ENCODE assay signal across 24 cellular contexts in genomic region chr14:24252289-24253124, GRCh38. TPM values are rescaled to one million over a fixed set of nuclear protein-coding genes. Genes with fewer than 3 reads are reported as not detected.
DNase-seq lines count a peak whose midpoint lies in the region; ATAC-seq, FAIRE-seq and TF ChIP-seq lines count a peak whose summit lies in the region.
"Had no signal": no experiment of that assay in that cellular context is flagged by ENCODE, and none has a peak within 500 bp of the region (broad histone marks: within the 10 kb centered on the region; RNA-seq: fewer than 3 reads in every experiment).

No MANE protein-coding gene starts in this region.

- CTCF ChIA-PET in Caco-2 (lab: Charles Lee): interaction anchor here (0.7 to 2.9 kb wide), 7 partner anchors 9 to 179 kb away, joined by 3 to 16 read pairs (median 6); partner anchors contain the start of genes CIDEB, RABGGTA and TINF2
- CTCF ChIA-PET in RWPE1 (lab: Yijun Ruan, JAX): interaction anchor here (1.0 to 1.9 kb wide), 2 partner anchors 45 to 56 kb away, joined by 7 to 8 read pairs; partner anchors contain the start of gene CIDEB

- no peaks in the 10 kb centered on the region for H3K36me3 Mint-ChIP-seq in Caco-2 (ENCODE audit: insufficient read depth, unreplicated experiment)

- no peak for TF ChIP-seq CTCF in Caco-2 (IDR thresholded peaks at IDR 0.05; ENCODE audit: insufficient read depth in 1 of 2, low read depth in 1 of 2, low read length in 1 of 2, severe bottlenecking in 1 of 2, unreplicated experiment in 1 of 2)
- no peak for TF ChIP-seq CTCF in RWPE1 (conservative IDR thresholded peaks at IDR 0.05; ENCODE audit: low read depth)

- H3K27ac Mint-ChIP-seq in Caco-2 (ENCODE audit: unreplicated experiment): no peak overlapping the region
- H3K27ac Mint-ChIP-seq: B cell, GM23338 had no signal

- H3K4me3 ChIP-seq in Caco-2 (ENCODE audit: low read depth, low read length) (no peak overlapping the region), SJCRH30 (no peak overlapping the region)
- H3K4me3 ChIP-seq: GM23338 had no signal

- H3K27ac ChIP-seq in RWPE1 (peak overlapping the region; percentile 50), SJCRH30 (no peak overlapping the region)

- FAIRE-seq in HTR-8/SVneo (lab: Jason Lieb, UNC): no peak
- FAIRE-seq: A204.1, D721Med had no signal

- no peaks in the 10 kb centered on the region for H3K9me3 ChIP-seq in Caco-2
- H3K9me3 ChIP-seq in SJCRH30 (replicated peaks): no peaks in the 10 kb centered on the region

- H3K9me3 Mint-ChIP-seq in Caco-2 (ENCODE audit: unreplicated experiment): no peaks in the 10 kb centered on the region
- H3K9me3 Mint-ChIP-seq: CD14-positive monocyte, GM23338 had no signal

- no peaks in the 10 kb centered on the region for H3K4me1 Mint-ChIP-seq in Caco-2 (ENCODE audit: low read depth, unreplicated experiment)
- H3K4me1 Mint-ChIP-seq: GM23338 had no signal

- no peaks in the 10 kb centered on the region for H3K27me3 ChIP-seq in Caco-2 (replicated peaks; ENCODE audit: control insufficient read depth, insufficient read depth, low read length)
- H3K27me3 ChIP-seq in SJCRH30: peaks cover 4% of the 10 kb centered on the region; the same call in 1 of the 2 replicates

- no TSS peak for BruUV-seq in Caco-2 (replicated peaks; lab: Mats Ljungman, UMichigan)

- POLR2A ChIA-PET in Caco-2 (lab: Charles Lee): interaction anchor here (0.7 to 1.0 kb wide), 3 partner anchors 10 to 1075 kb away, joined by 3 to 6 read pairs (median 4); partner anchors contain the start of genes CHMP4A and TINF2
- POLR2A ChIA-PET in RWPE1 (lab: Yijun Ruan, JAX; ENCODE audit: low non-redundant PET): no interaction called here

- DNase-seq in Caco-2: peak; percentile 52 to 54
- DNase-seq in RWPE1 (ENCODE audit: low spot score): no peak
- DNase-seq in kidney tubule cell (ENCODE audit: low spot score): peak; percentile 30
- peak; percentile 50 for DNase-seq in posterior vena cava (ENCODE audit: low spot score)
- no peak for DNase-seq in HTR-8/SVneo (ENCODE audit: insufficient read length, low spot score)
- DNase-seq in SJCRH30: no peak
- no peak for DNase-seq in SHP77 (lab: John Stamatoyannopoulos, UW)
- DNase-seq: DMS53; GF-D8; KBM-7; MM.1S; NCI-H1092; NCI-H1436; NCI-H1930; NCI-H345; NCI-H524; NCI-H774; NK-92 treated with Interleukin-12 subunit alpha and Interleukin-12 subunit beta, amount 100 ng/mL, for 24 hours had no signal

- H3K27me3 Mint-ChIP-seq in Caco-2 (ENCODE audit: insufficient read depth, unreplicated experiment): no peaks in the 10 kb centered on the region
- H3K27me3 Mint-ChIP-seq: B cell had no signal

- H3K36me3 ChIP-seq in Caco-2 (ENCODE audit: control insufficient read depth, insufficient read depth, low read length): no peaks in the 10 kb centered on the region; the same call in 1 of the 2 replicates
- no peaks in the 10 kb centered on the region for H3K36me3 ChIP-seq in SJCRH30

- no peak for ATAC-seq in HG02678 (IDR thresholded peaks at IDR 0.05; ENCODE audit: unreplicated experiment)

- no peak overlapping the region for H3K4me3 Mint-ChIP-seq in Caco-2 (ENCODE audit: unreplicated experiment)
- H3K4me3 Mint-ChIP-seq: B cell, CD14-positive monocyte, GM23338 had no signal

- H3K4me1 ChIP-seq in Caco-2 (peaks cover 13% of the 10 kb centered on the region), SJCRH30 (no peaks in the 10 kb centered on the region)

- intact Hi-C loops in Caco-2 (cut with micrococcal nuclease; ENCODE audit: unreplicated experiment) (no loop called here), posterior vena cava (cut with DNase I) (loop anchor here in 1 of 2 donors (10.0 kb wide), 1 partner anchor 52 kb away; the partner anchor contains the start of gene CIDEB)

RNA-seq across cellular contexts. Expression of gene TINF2, which starts 10.1 kb away (rescaled TPM):
- total RNA-seq in Caco-2 (2022) (33.4 and 34.4 TPM in 2 replicates), posterior vena cava (10 to 100 TPM; 77.8 to 85.1 TPM)
- total RNA-seq in SJCRH30 (2014; rRNA removed; shearing (Covaris generic)): 22.8 and 24.5 TPM in 2 replicates

RNA-seq across cellular contexts. Expression of gene TGM1, which starts 10.5 kb away (rescaled TPM):
- total RNA-seq in Caco-2 (2022) (5.9 and 6.1 TPM in 2 replicates), posterior vena cava (1 to 10 TPM in 1 of 2 donors, under 1 TPM in 1; 0.14 to 1.7 TPM)
- 0.05 and 0.20 TPM in 2 replicates for total RNA-seq in SJCRH30 (2014; rRNA removed; shearing (Covaris generic))

RNA-seq across cellular contexts. Expression of gene RABGGTA, which starts 18.9 kb away (rescaled TPM):
- total RNA-seq in Caco-2 (2022) (27.1 and 30.4 TPM in 2 replicates), posterior vena cava (10 to 100 TPM; 14.5 to 17.3 TPM)
- total RNA-seq in SJCRH30 (2014; rRNA removed; shearing (Covaris generic)): 10.5 and 11.6 TPM in 2 replicates

RNA-seq across cellular contexts. Expression of gene GMPR2, which starts 19.8 kb away (rescaled TPM):
- total RNA-seq in Caco-2 (2022) (76.9 and 80.1 TPM in 2 replicates), posterior vena cava (10 to 100 TPM; 34.4 to 42.0 TPM)
- 45.8 and 54.1 TPM in 2 replicates for total RNA-seq in SJCRH30 (2014; rRNA removed; shearing (Covaris generic))

RNA-seq across cellular contexts. Expression of gene NEDD8, which starts 20.3 kb away (rescaled TPM):
- total RNA-seq in Caco-2 (2022) (210 and 218 TPM in 2 replicates), posterior vena cava (100 to 1,000 TPM; 121 to 125 TPM)
- 296 and 300 TPM in 2 replicates for total RNA-seq in SJCRH30 (2014; rRNA removed; shearing (Covaris generic))

Comparison
In these comparisons a context has a peak if more than half of its experiments do, and no peak if none do; other contexts are left out.
1. DNase-seq: peak in Caco-2 (2 of 2), kidney tubule cell (single experiment) and posterior vena cava (single experiment); none in RWPE1 (single experiment), HTR-8/SVneo (single experiment), SJCRH30 (0 of 2) and SHP77 (0 of 2).